ENCODE assay signal across 1 cellular context in the genomic region with DNA sequence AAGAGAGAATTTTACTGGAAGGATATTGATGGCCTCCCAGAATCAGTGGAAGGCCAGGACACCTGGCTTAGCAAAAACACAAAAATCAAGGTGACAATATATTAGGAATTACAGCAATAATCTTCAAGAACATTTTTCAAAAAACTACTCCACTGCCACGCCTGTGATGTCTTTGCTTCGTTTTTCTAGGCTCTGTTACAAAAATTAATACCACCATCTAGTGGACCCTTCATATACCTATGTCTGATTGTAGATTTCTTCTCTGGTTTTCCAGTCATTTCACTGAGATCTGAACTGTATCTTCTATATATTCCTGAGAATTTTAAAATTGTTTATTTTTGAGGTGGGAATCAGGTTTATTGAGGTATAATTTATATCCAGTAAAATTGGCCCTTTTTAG.
TF ChIP-seq lines count a peak whose summit lies in the region.

No MANE protein-coding gene starts in this region.

TF ChIP-seq in K562, 482 proteins besides CTCF, POLR2A, EP300 and RAD21:
- TF ChIP-seq THRAP3 (IDR thresholded peaks at IDR 0.05; ENCODE audit: borderline replicate concordance) = 0 out of 2 replicates have a peak, but pooled peaks have one; percentile 21
- no peak for TF ChIP-seq NFXL1 (CRISPR knock-in tag; IDR thresholded peaks at IDR 0.05)
- no peak for TF ChIP-seq ARID2 (IDR thresholded peaks at IDR 0.05)
- TF ChIP-seq PTBP1 (IDR thresholded peaks at IDR 0.05; ENCODE audit: low read depth, low read length) = no peak
- no peak for TF ChIP-seq TAF15 (IDR thresholded peaks at IDR 0.05; ENCODE audit: low read depth, low read length)
- TF ChIP-seq CEBPB (tag; IDR thresholded peaks at IDR 0.05) = no peak
- TF ChIP-seq ZNF41 (CRISPR knock-in tag; conservative IDR thresholded peaks at IDR 0.05) = no peak
- TF ChIP-seq, protein P1, sequence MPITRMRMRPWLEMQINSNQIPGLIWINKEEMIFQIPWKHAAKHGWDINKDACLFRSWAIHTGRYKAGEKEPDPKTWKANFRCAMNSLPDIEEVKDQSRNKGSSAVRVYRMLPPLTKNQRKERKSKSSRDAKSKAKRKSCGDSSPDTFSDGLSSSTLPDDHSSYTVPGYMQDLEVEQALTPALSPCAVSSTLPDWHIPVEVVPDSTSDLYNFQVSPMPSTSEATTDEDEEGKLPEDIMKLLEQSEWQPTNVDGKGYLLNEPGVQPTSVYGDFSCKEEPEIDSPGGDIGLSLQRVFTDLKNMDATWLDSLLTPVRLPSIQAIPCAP (CRISPR knock-in tag; IDR thresholded peaks at IDR 0.05; ENCODE audit: borderline replicate concordance) = no peak
- TF ChIP-seq SMC3 (conservative IDR thresholded peaks at IDR 0.05; ENCODE audit: insufficient read depth, low read depth, low read length) = 0 out of 2 replicates have a peak, but pooled peaks have one; percentile 18
- no peak for TF ChIP-seq HDAC2 (IDR thresholded peaks at IDR 0.05)
- 0 out of 2 replicates have a peak, but pooled peaks have one; percentile 7 for TF ChIP-seq FOXM1 (IDR thresholded peaks at IDR 0.05; ENCODE audit: low read depth)
- no peak for TF ChIP-seq FOXM1 (CRISPR knock-in tag; IDR thresholded peaks at IDR 0.05; ENCODE audit: low read depth)
- no peak for TF ChIP-seq PTTG1 (tag; IDR thresholded peaks at IDR 0.05; ENCODE audit: low read depth)
- TF ChIP-seq, protein P2, sequence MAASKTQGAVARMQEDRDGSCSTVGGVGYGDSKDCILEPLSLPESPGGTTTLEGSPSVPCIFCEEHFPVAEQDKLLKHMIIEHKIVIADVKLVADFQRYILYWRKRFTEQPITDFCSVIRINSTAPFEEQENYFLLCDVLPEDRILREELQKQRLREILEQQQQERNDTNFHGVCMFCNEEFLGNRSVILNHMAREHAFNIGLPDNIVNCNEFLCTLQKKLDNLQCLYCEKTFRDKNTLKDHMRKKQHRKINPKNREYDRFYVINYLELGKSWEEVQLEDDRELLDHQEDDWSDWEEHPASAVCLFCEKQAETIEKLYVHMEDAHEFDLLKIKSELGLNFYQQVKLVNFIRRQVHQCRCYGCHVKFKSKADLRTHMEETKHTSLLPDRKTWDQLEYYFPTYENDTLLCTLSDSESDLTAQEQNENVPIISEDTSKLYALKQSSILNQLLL (CRISPR knock-in tag; IDR thresholded peaks at IDR 0.05; ENCODE audit: borderline replicate concordance) = no peak
- TF ChIP-seq CHD2 (IDR thresholded peaks at IDR 0.05; ENCODE audit: low read depth, low read length) = no peak
- no peak for TF ChIP-seq ZNF174 (CRISPR knock-in tag; IDR thresholded peaks at IDR 0.05)
- TF ChIP-seq ZBTB17 (CRISPR knock-in tag; IDR thresholded peaks at IDR 0.05) = no peak
- TF ChIP-seq RBM25 (IDR thresholded peaks at IDR 0.05; ENCODE audit: low read depth, low read length, severe bottlenecking) = no peak
- TF ChIP-seq NELFE (IDR thresholded peaks at IDR 0.05; ENCODE audit: insufficient read depth, insufficient read length) = no peak
- TF ChIP-seq, protein P3, sequence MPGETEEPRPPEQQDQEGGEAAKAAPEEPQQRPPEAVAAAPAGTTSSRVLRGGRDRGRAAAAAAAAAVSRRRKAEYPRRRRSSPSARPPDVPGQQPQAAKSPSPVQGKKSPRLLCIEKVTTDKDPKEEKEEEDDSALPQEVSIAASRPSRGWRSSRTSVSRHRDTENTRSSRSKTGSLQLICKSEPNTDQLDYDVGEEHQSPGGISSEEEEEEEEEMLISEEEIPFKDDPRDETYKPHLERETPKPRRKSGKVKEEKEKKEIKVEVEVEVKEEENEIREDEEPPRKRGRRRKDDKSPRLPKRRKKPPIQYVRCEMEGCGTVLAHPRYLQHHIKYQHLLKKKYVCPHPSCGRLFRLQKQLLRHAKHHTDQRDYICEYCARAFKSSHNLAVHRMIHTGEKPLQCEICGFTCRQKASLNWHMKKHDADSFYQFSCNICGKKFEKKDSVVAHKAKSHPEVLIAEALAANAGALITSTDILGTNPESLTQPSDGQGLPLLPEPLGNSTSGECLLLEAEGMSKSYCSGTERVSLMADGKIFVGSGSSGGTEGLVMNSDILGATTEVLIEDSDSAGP (CRISPR knock-in tag; IDR thresholded peaks at IDR 0.05) = no peak
- TF ChIP-seq ZNF197 (CRISPR knock-in tag; IDR thresholded peaks at IDR 0.05; ENCODE audit: low read depth) = no peak
- TF ChIP-seq, protein P4, sequence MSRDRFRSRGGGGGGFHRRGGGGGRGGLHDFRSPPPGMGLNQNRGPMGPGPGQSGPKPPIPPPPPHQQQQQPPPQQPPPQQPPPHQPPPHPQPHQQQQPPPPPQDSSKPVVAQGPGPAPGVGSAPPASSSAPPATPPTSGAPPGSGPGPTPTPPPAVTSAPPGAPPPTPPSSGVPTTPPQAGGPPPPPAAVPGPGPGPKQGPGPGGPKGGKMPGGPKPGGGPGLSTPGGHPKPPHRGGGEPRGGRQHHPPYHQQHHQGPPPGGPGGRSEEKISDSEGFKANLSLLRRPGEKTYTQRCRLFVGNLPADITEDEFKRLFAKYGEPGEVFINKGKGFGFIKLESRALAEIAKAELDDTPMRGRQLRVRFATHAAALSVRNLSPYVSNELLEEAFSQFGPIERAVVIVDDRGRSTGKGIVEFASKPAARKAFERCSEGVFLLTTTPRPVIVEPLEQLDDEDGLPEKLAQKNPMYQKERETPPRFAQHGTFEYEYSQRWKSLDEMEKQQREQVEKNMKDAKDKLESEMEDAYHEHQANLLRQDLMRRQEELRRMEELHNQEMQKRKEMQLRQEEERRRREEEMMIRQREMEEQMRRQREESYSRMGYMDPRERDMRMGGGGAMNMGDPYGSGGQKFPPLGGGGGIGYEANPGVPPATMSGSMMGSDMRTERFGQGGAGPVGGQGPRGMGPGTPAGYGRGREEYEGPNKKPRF (IDR thresholded peaks at IDR 0.05; ENCODE audit: low read depth, low read length) = no peak
- TF ChIP-seq, protein P5, sequence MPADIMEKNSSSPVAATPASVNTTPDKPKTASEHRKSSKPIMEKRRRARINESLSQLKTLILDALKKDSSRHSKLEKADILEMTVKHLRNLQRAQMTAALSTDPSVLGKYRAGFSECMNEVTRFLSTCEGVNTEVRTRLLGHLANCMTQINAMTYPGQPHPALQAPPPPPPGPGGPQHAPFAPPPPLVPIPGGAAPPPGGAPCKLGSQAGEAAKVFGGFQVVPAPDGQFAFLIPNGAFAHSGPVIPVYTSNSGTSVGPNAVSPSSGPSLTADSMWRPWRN (IDR thresholded peaks at IDR 0.05; ENCODE audit: low read depth) = no peak
- TF ChIP-seq ZC3H8 (IDR thresholded peaks at IDR 0.05) = no peak
- TF ChIP-seq SRSF1 (IDR thresholded peaks at IDR 0.05; ENCODE audit: low read depth, low read length) = no peak
- no peak for TF ChIP-seq ZBED1 (IDR thresholded peaks at IDR 0.05)
- TF ChIP-seq ZFPM2 (CRISPR knock-in tag; IDR thresholded peaks at IDR 0.05) = no peak
- no peak for TF ChIP-seq ZNF232 (CRISPR knock-in tag; IDR thresholded peaks at IDR 0.05)
- peak in 1 of 2 experiments; percentile 51; a peak in 1 of 4 replicates for TF ChIP-seq ARNT (IDR thresholded peaks at IDR 0.05)
- no peak for TF ChIP-seq TEAD1 (CRISPR knock-in tag; IDR thresholded peaks at IDR 0.05)
- TF ChIP-seq, protein P6, sequence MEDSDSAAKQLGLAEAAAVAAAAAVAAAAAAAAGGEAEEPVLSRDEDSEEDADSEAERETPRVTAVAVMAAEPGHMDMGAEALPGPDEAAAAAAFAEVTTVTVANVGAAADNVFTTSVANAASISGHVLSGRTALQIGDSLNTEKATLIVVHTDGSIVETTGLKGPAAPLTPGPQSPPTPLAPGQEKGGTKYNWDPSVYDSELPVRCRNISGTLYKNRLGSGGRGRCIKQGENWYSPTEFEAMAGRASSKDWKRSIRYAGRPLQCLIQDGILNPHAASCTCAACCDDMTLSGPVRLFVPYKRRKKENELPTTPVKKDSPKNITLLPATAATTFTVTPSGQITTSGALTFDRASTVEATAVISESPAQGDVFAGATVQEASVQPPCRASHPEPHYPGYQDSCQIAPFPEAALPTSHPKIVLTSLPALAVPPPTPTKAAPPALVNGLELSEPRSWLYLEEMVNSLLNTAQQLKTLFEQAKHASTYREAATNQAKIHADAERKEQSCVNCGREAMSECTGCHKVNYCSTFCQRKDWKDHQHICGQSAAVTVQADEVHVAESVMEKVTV (CRISPR knock-in tag; IDR thresholded peaks at IDR 0.05) = 0 out of 2 replicates have a peak, but pooled peaks have one; percentile 23
- no peak for TF ChIP-seq NR2F6 (CRISPR knock-in tag; IDR thresholded peaks at IDR 0.05)
TF ChIP-seq in K562: peak in this region for 5.
